In the genomic region with DNA sequence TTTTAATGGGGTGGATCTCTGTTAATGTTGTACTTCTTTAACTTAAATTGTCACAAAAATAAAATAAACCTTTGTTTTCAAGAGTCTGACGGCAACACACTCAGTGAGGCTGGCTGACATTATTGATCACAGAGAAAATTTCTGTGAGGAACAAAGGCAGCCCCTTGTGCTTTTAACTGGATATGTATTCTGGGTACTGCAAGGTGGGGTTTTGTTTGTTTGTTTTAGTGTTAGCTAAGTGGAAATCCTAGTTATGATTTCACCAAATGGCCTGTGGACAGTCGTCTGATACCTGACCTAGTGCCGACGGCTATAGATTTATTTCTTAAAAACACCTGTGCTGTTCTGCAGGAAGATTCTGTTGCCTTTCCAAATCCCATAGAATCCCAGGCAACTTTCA, we compare ENCODE assay signal across 1 cellular context.
TF ChIP-seq lines count a peak whose summit lies in the region.

No MANE protein-coding gene starts in this region.

TF ChIP-seq in GM23338, 12 proteins besides CTCF, POLR2A, EP300 and RAD21 (continued from another document):
- TF ChIP-seq CREB1 (CRISPR knock-in tag; IDR thresholded peaks at IDR 0.05; ENCODE audit: low read depth), result no peak
- no peak for TF ChIP-seq STAT1 (IDR thresholded peaks at IDR 0.05; ENCODE audit: unreplicated experiment)
- TF ChIP-seq ZNF114 (CRISPR knock-in tag; IDR thresholded peaks at IDR 0.05), result no peak
- TF ChIP-seq POLR2AphosphoS5 (IDR thresholded peaks at IDR 0.05; ENCODE audit: low read depth), result no peak
- no peak for TF ChIP-seq NANOG (IDR thresholded peaks at IDR 0.05; ENCODE audit: borderline replicate concordance)
- no peak for TF ChIP-seq ZNF331 (CRISPR knock-in tag; IDR thresholded peaks at IDR 0.05; ENCODE audit: low read depth)
- no peak for TF ChIP-seq EZH2phosphoT487 (IDR thresholded peaks at IDR 0.05; ENCODE audit: unreplicated experiment)
- TF ChIP-seq, protein P1, sequence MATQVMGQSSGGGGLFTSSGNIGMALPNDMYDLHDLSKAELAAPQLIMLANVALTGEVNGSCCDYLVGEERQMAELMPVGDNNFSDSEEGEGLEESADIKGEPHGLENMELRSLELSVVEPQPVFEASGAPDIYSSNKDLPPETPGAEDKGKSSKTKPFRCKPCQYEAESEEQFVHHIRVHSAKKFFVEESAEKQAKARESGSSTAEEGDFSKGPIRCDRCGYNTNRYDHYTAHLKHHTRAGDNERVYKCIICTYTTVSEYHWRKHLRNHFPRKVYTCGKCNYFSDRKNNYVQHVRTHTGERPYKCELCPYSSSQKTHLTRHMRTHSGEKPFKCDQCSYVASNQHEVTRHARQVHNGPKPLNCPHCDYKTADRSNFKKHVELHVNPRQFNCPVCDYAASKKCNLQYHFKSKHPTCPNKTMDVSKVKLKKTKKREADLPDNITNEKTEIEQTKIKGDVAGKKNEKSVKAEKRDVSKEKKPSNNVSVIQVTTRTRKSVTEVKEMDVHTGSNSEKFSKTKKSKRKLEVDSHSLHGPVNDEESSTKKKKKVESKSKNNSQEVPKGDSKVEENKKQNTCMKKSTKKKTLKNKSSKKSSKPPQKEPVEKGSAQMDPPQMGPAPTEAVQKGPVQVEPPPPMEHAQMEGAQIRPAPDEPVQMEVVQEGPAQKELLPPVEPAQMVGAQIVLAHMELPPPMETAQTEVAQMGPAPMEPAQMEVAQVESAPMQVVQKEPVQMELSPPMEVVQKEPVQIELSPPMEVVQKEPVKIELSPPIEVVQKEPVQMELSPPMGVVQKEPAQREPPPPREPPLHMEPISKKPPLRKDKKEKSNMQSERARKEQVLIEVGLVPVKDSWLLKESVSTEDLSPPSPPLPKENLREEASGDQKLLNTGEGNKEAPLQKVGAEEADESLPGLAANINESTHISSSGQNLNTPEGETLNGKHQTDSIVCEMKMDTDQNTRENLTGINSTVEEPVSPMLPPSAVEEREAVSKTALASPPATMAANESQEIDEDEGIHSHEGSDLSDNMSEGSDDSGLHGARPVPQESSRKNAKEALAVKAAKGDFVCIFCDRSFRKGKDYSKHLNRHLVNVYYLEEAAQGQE (IDR thresholded peaks at IDR 0.05; ENCODE audit: unreplicated experiment), result no peak
- no peak for TF ChIP-seq EZH2 (IDR thresholded peaks at IDR 0.05; ENCODE audit: low read depth, unreplicated experiment)
- no peak for TF ChIP-seq JUNB (IDR thresholded peaks at IDR 0.05; ENCODE audit: unreplicated experiment)
